Comparison of ENCODE assay signal across 18 cellular contexts in genomic region chr6:35906499-35906846, GRCh38.
"Had no signal": no experiment of that assay in that cellular context is flagged by ENCODE, and none has a peak within 500 bp of the region (broad histone marks: within the 10 kb centered on the region; RNA-seq: fewer than 3 reads in every experiment).

No MANE protein-coding gene starts in this region.

- H3K4me3 Mint-ChIP-seq: activated B cell treated with CpG ODN at 0.5 μM for 24 hours; activated CD4-positive, alpha-beta memory T cell treated with anti-CD3 and anti-CD28 coated beads for 36 hours; activated naive CD8-positive, alpha-beta T cell treated with anti-CD3 and anti-CD28 coated beads for 36 hours; activated T-helper 17 cell treated with anti-CD3 and anti-CD28 coated beads, Interleukin-2, amount 50 U/mL, for 72 hours had no signal

- H3K4me1 ChIP-seq: colonic mucosa, esophagus muscularis mucosa, heart right ventricle, psoas muscle, stomach had no signal

- ATAC-seq: activated T-helper 17 cell treated with anti-CD3 and anti-CD28 coated beads, Interleukin-2, amount 50 U/mL, for 72 hours; body of pancreas; heart right ventricle; left ventricle myocardium superior; psoas muscle; right cardiac atrium had no signal

- H3K9me3 ChIP-seq: colonic mucosa, esophagus muscularis mucosa, ovary had no signal

- H3K27ac ChIP-seq: body of pancreas, colonic mucosa, esophagus muscularis mucosa, heart right ventricle, ovary, psoas muscle, stomach had no signal

- H3K4me3 ChIP-seq: body of pancreas, colonic mucosa, esophagus muscularis mucosa, heart right ventricle, ovary, psoas muscle, stomach had no signal

- H3K36me3 ChIP-seq: ovary had no signal

- H3K27me3 ChIP-seq: body of pancreas, colonic mucosa, esophagus muscularis mucosa, heart right ventricle, ovary, stomach had no signal

- H3K27ac Mint-ChIP-seq: activated B cell treated with CpG ODN at 0.5 μM for 24 hours; activated CD4-positive, alpha-beta memory T cell treated with anti-CD3 and anti-CD28 coated beads for 36 hours; activated naive CD8-positive, alpha-beta T cell treated with anti-CD3 and anti-CD28 coated beads for 36 hours; activated T-helper 17 cell treated with anti-CD3 and anti-CD28 coated beads, Interleukin-2, amount 50 U/mL, for 72 hours had no signal

- DNase-seq: activated B cell treated with CpG ODN at 0.5 μM for 24 hours; activated CD4-positive, alpha-beta memory T cell treated with anti-CD3 and anti-CD28 coated beads for 36 hours; activated CD4-positive, alpha-beta T cell treated with anti-CD3 and anti-CD28 coated beads for 4 hours; activated naive CD4-positive, alpha-beta T cell; activated naive CD8-positive, alpha-beta T cell treated with anti-CD3 and anti-CD28 coated beads for 36 hours; amygdala; body of pancreas; caudate nucleus; colonic mucosa; heart right ventricle; kidney glomerular epithelial cell; left ventricle myocardium superior; ovary; psoas muscle; right cardiac atrium; stomach had no signal

- H3K27me3 Mint-ChIP-seq: activated B cell treated with CpG ODN at 0.5 μM for 24 hours; activated CD4-positive, alpha-beta memory T cell treated with anti-CD3 and anti-CD28 coated beads for 36 hours; activated naive CD8-positive, alpha-beta T cell treated with anti-CD3 and anti-CD28 coated beads for 36 hours; activated T-helper 17 cell treated with anti-CD3 and anti-CD28 coated beads, Interleukin-2, amount 50 U/mL, for 72 hours had no signal
